In genomic region chr1:169517544-169518186, GRCh38 we compare ENCODE assay signal across 26 cellular contexts. TPM values are rescaled to one million over a fixed set of nuclear protein-coding genes. Genes with fewer than 3 reads are reported as not detected.
DNase-seq lines count a peak whose midpoint lies in the region; ATAC-seq and TF ChIP-seq lines count a peak whose summit lies in the region.
"Had no signal": no experiment of that assay in that cellular context is flagged by ENCODE, and none has a peak within 500 bp of the region (broad histone marks: within the 10 kb centered on the region; RNA-seq: fewer than 3 reads in every experiment).

No MANE protein-coding gene starts in this region.

- intact Hi-C loops in mucosa of descending colon (cut with DNase I, micrococcal nuclease) = no loop called here
- intact Hi-C loops in ascending aorta (cut with DNase I) = no loop called here

- H3K27ac Mint-ChIP-seq in T-helper 17 cell = peak overlapping the region; percentile 32
- H3K27ac Mint-ChIP-seq: CD4-positive, alpha-beta memory T cell; GM23338; H9; IgD-negative memory B cell had no signal

- H3K36me3 ChIP-seq in HEK293 (ENCODE audit: control insufficient read depth in 2 of 2, insufficient read depth in 1 of 2, low read length in 2 of 2) = no peaks in the 10 kb centered on the region
- H3K36me3 ChIP-seq in mucosa of descending colon (ENCODE audit: low read depth) = no peaks in the 10 kb centered on the region
- no peaks in the 10 kb centered on the region for H3K36me3 ChIP-seq in ascending aorta
- H3K36me3 ChIP-seq: BLaER1 treated with 17β-estradiol and CSF1 and Interleukin-3, amounts not matched to agents 10 nM and 100 nM; SJCRH30 had no signal

- POLR2A ChIA-PET in HEK293 (lab: Yijun Ruan, JAX) = no interaction called here

- H3K36me3 Mint-ChIP-seq in T-helper 17 cell (ENCODE audit: low read depth) = peaks cover 7% of the 10 kb centered on the region
- H3K36me3 Mint-ChIP-seq: IgD-negative memory B cell had no signal

- no peak overlapping the region for H3K4me3 ChIP-seq in HEK293 (ENCODE audit: low read depth, low read length)
- no peak overlapping the region for H3K4me3 ChIP-seq in mucosa of descending colon
- no peak overlapping the region for H3K4me3 ChIP-seq in ascending aorta
- H3K4me3 ChIP-seq: A549; BLaER1 treated with 17β-estradiol and CSF1 and Interleukin-3, amounts not matched to agents 10 nM and 100 nM; GM23338; SJCRH30 had no signal

- no peak overlapping the region for H3K4me3 Mint-ChIP-seq in T-helper 17 cell
- H3K4me3 Mint-ChIP-seq: CD4-positive, alpha-beta memory T cell; GM23338; H9; IgD-negative memory B cell had no signal

- no peak for ATAC-seq in T-helper 17 cell
- peak; percentile 35 for ATAC-seq in mucosa of descending colon
- ATAC-seq: A549, GM23338, Right ventricle myocardium inferior, SK-N-SH treated with all-trans-retinoic acid at 6 μM for 48 hours had no signal

- DNase-seq in T-helper 17 cell (no peak), mucosa of descending colon (peak in 1 of 3 donors; percentile 29), ascending aorta (ENCODE audit: low spot score in 2 of 2) (no peak), NCI-H2196 treated with DMSO at 0.1 percent for 48 hours (lab: John Stamatoyannopoulos, UW; ENCODE audit: unreplicated experiment) (no peak), NCI-H446 treated with DMSO at 0.1 percent for 48 hours (lab: John Stamatoyannopoulos, UW) (no peak)
- DNase-seq: AML-193; CD4-positive, alpha-beta memory T cell; COR-L47; DMS53; H9; NCI-H1105 treated with DMSO at 0.1 percent for 48 hours; NCI-H146; NCI-H2029 treated with DMSO at 0.1 percent for 48 hours; NCI-H2227 treated with DMSO at 0.1 percent for 48 hours; NCI-H510A; NCI-H69; SJCRH30 had no signal

- H3K4me1 ChIP-seq in HEK293 (ENCODE audit: control insufficient read depth, insufficient read depth, low read length) (no peaks in the 10 kb centered on the region), mucosa of descending colon (ENCODE audit: low read depth) (peaks cover 17% of the 10 kb centered on the region), ascending aorta (no peaks in the 10 kb centered on the region)

- no peaks in the 10 kb centered on the region for H3K27me3 Mint-ChIP-seq in T-helper 17 cell
- H3K27me3 Mint-ChIP-seq: CD4-positive, alpha-beta memory T cell; IgD-negative memory B cell had no signal

- no peaks in the 10 kb centered on the region for H3K4me1 Mint-ChIP-seq in T-helper 17 cell
- H3K4me1 Mint-ChIP-seq: CD4-positive, alpha-beta memory T cell had no signal

- CTCF ChIA-PET in HEK293 (lab: Yijun Ruan, JAX) = interaction anchor here (0.7 to 1.2 kb wide), 2 partner anchors 10 to 12 kb away, joined by 3 to 4 read pairs; no protein-coding TSS in a partner anchor

- no peaks in the 10 kb centered on the region for H3K27me3 ChIP-seq in ascending aorta
- H3K27me3 ChIP-seq: BLaER1 treated with 17β-estradiol and CSF1 and Interleukin-3, amounts not matched to agents 10 nM and 100 nM; SJCRH30 had no signal

- TF ChIP-seq CTCF in 22Rv1 (IDR thresholded peaks at IDR 0.05) (no peak), HEK293 (tag by site-specific recombination; IDR thresholded peaks at IDR 0.05) (no peak), mucosa of descending colon (IDR thresholded peaks at IDR 0.05) (no peak), ascending aorta (IDR thresholded peaks at IDR 0.05) (no peak)

- peak overlapping the region; percentile 62 for H3K27ac ChIP-seq in 22Rv1
- no peak overlapping the region for H3K27ac ChIP-seq in HEK293 (ENCODE audit: extremely low read depth, low read depth, low read length)
- no peak overlapping the region for H3K27ac ChIP-seq in ascending aorta
- H3K27ac ChIP-seq: A549; BLaER1 treated with 17β-estradiol and CSF1 and Interleukin-3, amounts not matched to agents 10 nM and 100 nM; HL-60; SJCRH30 had no signal

- H3K9me3 ChIP-seq in HEK293 (ENCODE audit: control insufficient read depth, insufficient read depth, low read depth, low read length) (no peaks in the 10 kb centered on the region), T-helper 17 cell (ENCODE audit: control insufficient read depth, low read length, poor library complexity, severe bottlenecking) (no peaks in the 10 kb centered on the region), mucosa of descending colon (no peaks in the 10 kb centered on the region), ascending aorta (no peaks in the 10 kb centered on the region)
- H3K9me3 ChIP-seq: A549; BLaER1 treated with 17β-estradiol and CSF1 and Interleukin-3, amounts not matched to agents 10 nM and 100 nM; SJCRH30 had no signal

TF ChIP-seq in HEK293, 187 proteins besides CTCF, POLR2A, EP300 and RAD21:
- TF ChIP-seq, protein P1, sequence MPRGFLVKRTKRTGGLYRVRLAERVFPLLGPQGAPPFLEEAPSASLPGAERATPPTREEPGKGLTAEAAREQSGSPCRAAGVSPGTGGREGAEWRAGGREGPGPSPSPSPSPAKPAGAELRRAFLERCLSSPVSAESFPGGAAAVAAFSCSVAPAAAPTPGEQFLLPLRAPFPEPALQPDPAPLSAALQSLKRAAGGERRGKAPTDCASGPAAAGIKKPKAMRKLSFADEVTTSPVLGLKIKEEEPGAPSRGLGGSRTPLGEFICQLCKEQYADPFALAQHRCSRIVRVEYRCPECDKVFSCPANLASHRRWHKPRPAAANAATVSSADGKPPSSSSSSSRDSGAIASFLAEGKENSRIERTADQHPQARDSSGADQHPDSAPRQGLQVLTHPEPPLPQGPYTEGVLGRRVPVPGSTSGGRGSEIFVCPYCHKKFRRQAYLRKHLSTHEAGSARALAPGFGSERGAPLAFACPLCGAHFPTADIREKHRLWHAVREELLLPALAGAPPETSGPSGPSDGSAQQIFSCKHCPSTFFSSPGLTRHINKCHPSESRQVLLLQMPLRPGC (tag by site-specific recombination; IDR thresholded peaks at IDR 0.05) = no peak
- no peak for TF ChIP-seq ZNF555 (tag by site-specific recombination; conservative IDR thresholded peaks at IDR 0.05)
- TF ChIP-seq ZSCAN5A (tag by site-specific recombination; IDR thresholded peaks at IDR 0.05) = no peak
- TF ChIP-seq SCRT1 (tag by site-specific recombination; IDR thresholded peaks at IDR 0.05; ENCODE audit: borderline replicate concordance) = no peak
- TF ChIP-seq PRDM6 (tag by site-specific recombination; IDR thresholded peaks at IDR 0.05) = 0 out of 2 replicates have a peak, but pooled peaks have one; percentile 6
- TF ChIP-seq ZNF596 (tag by site-specific recombination; IDR thresholded peaks at IDR 0.05) = no peak
- TF ChIP-seq PRDM1 (tag by site-specific recombination; IDR thresholded peaks at IDR 0.05) = no peak
- TF ChIP-seq, protein P2, sequence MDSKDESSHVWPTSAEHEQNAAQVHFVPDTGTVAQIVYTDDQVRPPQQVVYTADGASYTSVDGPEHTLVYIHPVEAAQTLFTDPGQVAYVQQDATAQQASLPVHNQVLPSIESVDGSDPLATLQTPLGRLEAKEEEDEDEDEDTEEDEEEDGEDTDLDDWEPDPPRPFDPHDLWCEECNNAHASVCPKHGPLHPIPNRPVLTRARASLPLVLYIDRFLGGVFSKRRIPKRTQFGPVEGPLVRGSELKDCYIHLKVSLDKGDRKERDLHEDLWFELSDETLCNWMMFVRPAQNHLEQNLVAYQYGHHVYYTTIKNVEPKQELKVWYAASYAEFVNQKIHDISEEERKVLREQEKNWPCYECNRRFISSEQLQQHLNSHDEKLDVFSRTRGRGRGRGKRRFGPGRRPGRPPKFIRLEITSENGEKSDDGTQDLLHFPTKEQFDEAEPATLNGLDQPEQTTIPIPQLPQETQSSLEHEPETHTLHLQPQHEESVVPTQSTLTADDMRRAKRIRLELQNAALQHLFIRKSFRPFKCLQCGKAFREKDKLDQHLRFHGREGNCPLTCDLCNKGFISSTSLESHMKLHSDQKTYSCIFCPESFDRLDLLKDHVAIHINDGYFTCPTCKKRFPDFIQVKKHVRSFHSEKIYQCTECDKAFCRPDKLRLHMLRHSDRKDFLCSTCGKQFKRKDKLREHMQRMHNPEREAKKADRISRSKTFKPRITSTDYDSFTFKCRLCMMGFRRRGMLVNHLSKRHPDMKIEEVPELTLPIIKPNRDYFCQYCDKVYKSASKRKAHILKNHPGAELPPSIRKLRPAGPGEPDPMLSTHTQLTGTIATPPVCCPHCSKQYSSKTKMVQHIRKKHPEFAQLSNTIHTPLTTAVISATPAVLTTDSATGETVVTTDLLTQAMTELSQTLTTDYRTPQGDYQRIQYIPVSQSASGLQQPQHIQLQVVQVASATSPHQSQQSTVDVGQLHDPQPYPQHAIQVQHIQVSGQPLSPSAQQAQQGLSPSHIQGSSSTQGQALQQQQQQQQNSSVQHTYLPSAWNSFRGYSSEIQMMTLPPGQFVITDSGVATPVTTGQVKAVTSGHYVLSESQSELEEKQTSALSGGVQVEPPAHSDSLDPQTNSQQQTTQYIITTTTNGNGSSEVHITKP (tag by site-specific recombination; IDR thresholded peaks at IDR 0.05) = no peak

RNA-seq across cellular contexts. Expression of gene SLC19A2, which starts 31.9 kb away (rescaled TPM):
- total RNA-seq in T-helper 17 cell (1 to 10 TPM; 2.5 to 2.9 TPM), mucosa of descending colon (10 to 100 TPM in 1 of 3 donors, 1 to 10 TPM in 2; 5.5 to 11.1 (median 7.3) TPM), ascending aorta (36.7 TPM)
